ENCODE assay signal across 1 cellular context in the genomic region with DNA sequence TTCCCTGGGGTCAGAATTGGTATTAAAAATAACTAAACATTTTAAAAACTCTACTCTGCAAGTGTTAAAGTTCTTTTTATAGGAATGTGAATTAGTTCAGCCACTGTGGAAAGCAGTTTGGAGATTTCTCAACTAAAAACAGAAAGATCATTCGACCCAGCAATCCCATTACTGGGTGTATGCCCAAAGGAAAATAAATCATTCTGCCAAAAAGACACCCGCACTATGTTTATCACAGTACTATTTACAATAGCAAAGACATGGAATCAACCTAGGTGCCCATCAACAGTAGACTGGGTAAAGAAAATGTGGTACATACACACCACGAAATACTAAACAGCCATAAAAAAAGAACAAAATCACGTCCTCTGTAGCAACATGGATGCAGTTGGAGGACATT.
TF ChIP-seq lines count a peak whose summit lies in the region.

No MANE protein-coding gene starts in this region.

TF ChIP-seq in endothelial cell of umbilical vein, 7 proteins besides CTCF, POLR2A, EP300 and RAD21:
- TF ChIP-seq MYC (IDR thresholded peaks at IDR 0.05; ENCODE audit: low read depth, low read length), result no peak
- no peak for TF ChIP-seq POLR2AphosphoS5 (IDR thresholded peaks at IDR 0.05; ENCODE audit: insufficient read depth, low read depth, low read length)
- TF ChIP-seq GATA2 (IDR thresholded peaks at IDR 0.05; ENCODE audit: insufficient read depth, insufficient read length, low read depth, low read length), result no peak
- TF ChIP-seq JUN (IDR thresholded peaks at IDR 0.05; ENCODE audit: borderline replicate concordance, insufficient read depth, insufficient read length, low read depth), result no peak
- TF ChIP-seq FOS (IDR thresholded peaks at IDR 0.05; ENCODE audit: borderline replicate concordance, insufficient read depth, low read length), result no peak
- TF ChIP-seq, protein P1, sequence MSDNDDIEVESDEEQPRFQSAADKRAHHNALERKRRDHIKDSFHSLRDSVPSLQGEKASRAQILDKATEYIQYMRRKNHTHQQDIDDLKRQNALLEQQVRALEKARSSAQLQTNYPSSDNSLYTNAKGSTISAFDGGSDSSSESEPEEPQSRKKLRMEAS (IDR thresholded peaks at IDR 0.05; ENCODE audit: insufficient read depth, insufficient read length), result no peak
- no peak for TF ChIP-seq EZH2 (IDR thresholded peaks at IDR 0.05; ENCODE audit: borderline replicate concordance, low read depth, low read length, severe bottlenecking)
